Comparison of ENCODE assay signal across 20 cellular contexts in the genomic region with DNA sequence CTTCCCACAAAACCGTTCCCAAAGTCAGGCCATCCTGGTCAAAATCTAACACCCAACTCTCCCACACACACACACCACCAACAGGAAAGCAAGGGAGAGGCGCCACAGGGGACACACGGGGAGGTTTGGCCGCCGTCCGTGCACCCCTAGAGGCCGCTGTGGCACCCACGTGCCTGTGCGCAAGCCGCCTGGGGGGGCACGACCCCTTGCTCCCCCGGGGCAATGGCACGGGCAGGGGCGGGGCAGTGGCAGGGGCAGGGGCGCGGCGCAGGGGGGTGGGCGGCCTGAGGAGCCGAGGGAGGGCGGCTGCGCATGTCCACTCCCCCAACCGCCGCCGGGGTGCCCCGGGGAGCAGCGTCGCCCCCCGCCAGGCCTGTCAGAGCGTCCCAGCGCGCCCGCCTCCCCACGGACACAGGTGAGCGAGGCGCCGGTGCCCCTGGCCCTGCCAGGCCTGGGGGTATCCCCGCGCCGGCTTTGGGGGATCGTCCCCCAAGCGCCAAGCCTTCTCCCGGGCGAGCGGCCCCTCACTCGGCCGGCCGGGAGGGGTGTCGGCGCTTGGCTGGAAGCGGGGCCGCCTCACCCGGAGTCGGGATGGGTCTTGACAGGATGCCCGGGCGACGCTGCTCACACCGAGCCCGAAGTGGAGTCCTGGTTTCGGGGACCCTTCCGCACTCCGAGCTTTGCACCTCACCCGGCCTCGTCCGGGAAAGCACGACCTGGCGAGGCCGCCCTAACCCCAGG. TPM values are rescaled to one million over a fixed set of nuclear protein-coding genes. Genes with fewer than 3 reads are reported as not detected.
DNase-seq lines count a peak whose midpoint lies in the region; ATAC-seq, FAIRE-seq and TF ChIP-seq lines count a peak whose summit lies in the region.
"Had no signal": no experiment of that assay in that cellular context is flagged by ENCODE, and none has a peak within 500 bp of the region (broad histone marks: within the 10 kb centered on the region; RNA-seq: fewer than 3 reads in every experiment).

Gene ERAS (plus strand): TSS at position 379 of the 741 bp plus-strand sequence. CDS start 2,611 bp downstream, outside the sequence.

- no peak within 1 kb of the TSS for H3K27ac ChIP-seq in H1 (ENCODE audit: low read depth, low read length)
- H3K27ac ChIP-seq in adrenal gland = no peak within 1 kb of the TSS
- H3K27ac ChIP-seq: coronary artery, esophagus squamous epithelium, HL-60, upper lobe of right lung had no signal

- no peak within 1 kb of the TSS for H3K4me3 Mint-ChIP-seq in activated CD8-positive, alpha-beta memory T cell treated with anti-CD3 and anti-CD28 coated beads, Interleukin-2, amount 10 ng/mL, durations not matched to agents 7 days and 5 days
- H3K4me3 Mint-ChIP-seq in stimulated activated memory B cell treated with anti-CD40 and anti-IgM and Interleukin-4, amounts not matched to agents 10 μg/mL and 1 μg/mL and 100 μg/mL, for 72 hours = peak within 1 kb of the TSS; percentile 72

- no peak for DNase-seq in activated CD8-positive, alpha-beta memory T cell treated with anti-CD3 and anti-CD28 coated beads, Interleukin-2, amount 10 ng/mL, durations not matched to agents 7 days and 5 days
- DNase-seq in activated CD8-positive, alpha-beta memory T cell treated with anti-CD3 and anti-CD28 coated beads, Interleukin-2, amount 50 U/mL, for 48 hours = no peak
- DNase-seq in Kasumi-1 (lab: John Stamatoyannopoulos, UW) (peak; percentile 33 to 58), H1 (ENCODE audit: low read depth in 1 of 2, low spot score in 2 of 2) (no peak), DMS153 (lab: John Stamatoyannopoulos, UW) (no peak), adrenal gland (no peak), NCI-H2171 (lab: John Stamatoyannopoulos, UW) (no peak)
- DNase-seq: ACHN; esophagus squamous epithelium; GOT3; mesendoderm; MG63; NCI-H226; stimulated activated CD4-positive, alpha-beta T cell treated with anti-CD3 and anti-CD28 coated beads, Interleukin-12 subunit alpha, Interleukin-12 subunit beta, amount 100 ng/mL, for 4 hours; upper lobe of right lung had no signal

- no peak for FAIRE-seq in H1 (lab: Jason Lieb, UNC)
- FAIRE-seq: GM12892 had no signal

- no peak within 1 kb of the TSS for H2AFZ ChIP-seq in H1 (ENCODE audit: low read length)

- H3K4me1 Mint-ChIP-seq in activated CD8-positive, alpha-beta memory T cell treated with anti-CD3 and anti-CD28 coated beads, Interleukin-2, amount 10 ng/mL, durations not matched to agents 7 days and 5 days = peaks cover 7% of the 10 kb centered on the region
- peaks cover 10% of the 10 kb centered on the region for H3K4me1 Mint-ChIP-seq in stimulated activated memory B cell treated with anti-CD40 and anti-IgM and Interleukin-4, amounts not matched to agents 10 μg/mL and 1 μg/mL and 100 μg/mL, for 72 hours

- no peak within 1 kb of the TSS for H3K14ac ChIP-seq in H1 (ENCODE audit: insufficient read length)

- H2BK20ac ChIP-seq in H1 (ENCODE audit: low read length) = no peak within 1 kb of the TSS

- POLR2A ChIA-PET in H1 (lab: Charles Lee; ENCODE audit: partially characterized antibody) = interaction anchor here (0.6 to 1.8 kb wide), 6 partner anchors 10 to 246 kb away, joined by 3 to 8 read pairs (median 4); partner anchors contain the start of gene SLC35A2

- H3K4ac ChIP-seq in H1 (replicated peaks; ENCODE audit: insufficient read length, low read depth, low read length) = no peak within 1 kb of the TSS

- peak within 1 kb of the TSS; percentile 14 to 54 (median 18); a peak in 6 of 8 replicates for H3K4me3 ChIP-seq in H1 (ENCODE audit: extremely low read depth in 1 of 4, insufficient read depth in 2 of 4, low read depth in 3 of 4, low read length in 4 of 4)
- no peak within 1 kb of the TSS for H3K4me3 ChIP-seq in adrenal gland
- H3K4me3 ChIP-seq: coronary artery, esophagus squamous epithelium, MG63, upper lobe of right lung had no signal

- no peak within 1 kb of the TSS for H3K9ac ChIP-seq in H1 (replicated peaks in 1 of 4; ENCODE audit: extremely low read depth in 1 of 4, low read depth in 3 of 4, low read length in 3 of 4)

- peak within 1 kb of the TSS; percentile 58 to 64 for H3K4me2 ChIP-seq in H1 (ENCODE audit: insufficient read depth in 1 of 2, low read depth in 2 of 2, low read length in 2 of 2)

- H3K27me3 ChIP-seq in H1 (replicated peaks in 1 of 4; ENCODE audit: control insufficient read depth in 3 of 4, extremely low read depth in 1 of 4, insufficient read depth in 3 of 4, low read length in 3 of 4) (peaks cover 0 to 19% (median 11%) of the 10 kb centered on the region in 4 experiments; a peak in 5 of 7 replicates), adrenal gland (peaks cover 25% of the 10 kb centered on the region)
- H3K27me3 ChIP-seq: MG63, upper lobe of right lung had no signal

- H2BK15ac ChIP-seq in H1 (ENCODE audit: low read length) = no peak within 1 kb of the TSS

- H2BK5ac ChIP-seq in H1 (ENCODE audit: low read depth, low read length) = no peak within 1 kb of the TSS

- H3K36me3 ChIP-seq in H1 (ENCODE audit: control insufficient read depth in 2 of 4, insufficient read depth in 4 of 4, low read length in 3 of 4) = peaks cover 0 to 13% (median 3%) of the 10 kb centered on the region in 4 experiments; a peak in 4 of 8 replicates
- H3K36me3 ChIP-seq in adrenal gland (replicated peaks in 1 of 2) = peaks cover 0 to 3% of the 10 kb centered on the region in 2 donors
- H3K36me3 ChIP-seq: MG63, upper lobe of right lung had no signal

- peaks cover 6% of the 10 kb centered on the region for H3K36me3 Mint-ChIP-seq in activated CD8-positive, alpha-beta memory T cell treated with anti-CD3 and anti-CD28 coated beads, Interleukin-2, amount 10 ng/mL, durations not matched to agents 7 days and 5 days
- peaks cover 43% of the 10 kb centered on the region for H3K36me3 Mint-ChIP-seq in stimulated activated memory B cell treated with anti-CD40 and anti-IgM and Interleukin-4, amounts not matched to agents 10 μg/mL and 1 μg/mL and 100 μg/mL, for 72 hours

- CTCF ChIA-PET in activated CD8-positive, alpha-beta memory T cell treated with anti-CD3 and anti-CD28 coated beads, Interleukin-2, amount 10 ng/mL, durations not matched to agents 7 days and 5 days (lab: Charles Lee) = no interaction called here
- CTCF ChIA-PET in H1 (lab: Charles Lee; ENCODE audit: partially characterized antibody) = interaction anchor here (1.3 kb wide), 1 partner anchor 10 kb away, joined by 4 read pairs; no protein-coding TSS in a partner anchor

- H3K23ac ChIP-seq in H1 (ENCODE audit: insufficient read length) = no peak within 1 kb of the TSS

- no peak for TF ChIP-seq POLR2A in H1 (IDR thresholded peaks at IDR 0.05; ENCODE audit: control extremely low read depth in 1 of 2, low read depth in 2 of 2, low read length in 2 of 2)
- TF ChIP-seq POLR2A in adrenal gland (IDR thresholded peaks at IDR 0.05) = no peak

- H4K20me1 ChIP-seq in H1 (replicated peaks in 1 of 2; ENCODE audit: control insufficient read depth in 1 of 2, insufficient read depth in 2 of 2, low read length in 2 of 2) = no peaks in the 10 kb centered on the region

- no peaks in the 10 kb centered on the region for H3K79me2 ChIP-seq in H1 (ENCODE audit: control insufficient read depth in 1 of 2, insufficient read depth in 2 of 2, low read length in 2 of 2)

- no peak within 1 kb of the TSS for H4K5ac ChIP-seq in H1 (ENCODE audit: insufficient read length, low read depth, low read length)

- WGBS in H1 (ENCODE audit: extremely low coverage in 1 of 2, insufficient coverage in 1 of 2, insufficient read length in 1 of 2, insufficient replicate concordance in 2 of 2, low coverage in 1 of 2, low lambda C conversion rate in 2 of 2, missing lambda C conversion rate in 1 of 2), 2 experiments = 71% methylated on average over 3 of the region's 67 CpGs; no CpG with 5 or more reads in 1 of the 2 experiments
- WGBS in adrenal gland, 4 donors = 36 to 100% (median 64%) methylated on average over 1 to 61 of the region's 67 CpGs

- H3K27me3 Mint-ChIP-seq in activated CD8-positive, alpha-beta memory T cell treated with anti-CD3 and anti-CD28 coated beads, Interleukin-2, amount 10 ng/mL, durations not matched to agents 7 days and 5 days = peaks cover 32% of the 10 kb centered on the region
- H3K27me3 Mint-ChIP-seq in stimulated activated memory B cell treated with anti-CD40 and anti-IgM and Interleukin-4, amounts not matched to agents 10 μg/mL and 1 μg/mL and 100 μg/mL, for 72 hours = peaks cover 20% of the 10 kb centered on the region

- peak; percentile 51 for ATAC-seq in activated CD8-positive, alpha-beta memory T cell treated with anti-CD3 and anti-CD28 coated beads, Interleukin-2, amount 10 ng/mL, durations not matched to agents 7 days and 5 days
- ATAC-seq in stimulated activated memory B cell treated with anti-CD40 and anti-IgM and Interleukin-4, amounts not matched to agents 10 μg/mL and 1 μg/mL and 100 μg/mL, for 72 hours = no peak
- ATAC-seq: upper lobe of right lung had no signal

- no peak within 1 kb of the TSS for H2AK5ac ChIP-seq in H1 (ENCODE audit: low read depth, low read length)

- H4K91ac ChIP-seq in H1 (replicated peaks; ENCODE audit: insufficient read length, low read length) = no peak within 1 kb of the TSS

- no peak for TF ChIP-seq RAD21 in H1 (IDR thresholded peaks at IDR 0.05 in 1 of 2, conservative IDR thresholded peaks at IDR 0.05 in 1 of 2; ENCODE audit: low read depth in 2 of 2, low read length in 2 of 2)

- peaks cover under 1% of the 10 kb centered on the region; the same call in 1 of the 2 replicates for H3K23me2 ChIP-seq in H1 (ENCODE audit: low read depth, low read length)

- no peak within 1 kb of the TSS for H3K18ac ChIP-seq in H1 (ENCODE audit: extremely low read depth, low read length)

- no peaks in the 10 kb centered on the region for H3K79me1 ChIP-seq in H1 (ENCODE audit: low read depth, low read length)

- TF ChIP-seq EP300 in H1 (IDR thresholded peaks at IDR 0.05; ENCODE audit: borderline replicate concordance in 1 of 2, low read depth in 2 of 2, low read length in 2 of 2) = no peak

- no peaks in the 10 kb centered on the region; a peak in 1 of 4 replicates for H3K9me3 ChIP-seq in H1 (ENCODE audit: insufficient read depth in 2 of 2, low read depth in 1 of 2, low read length in 1 of 2)
- no peaks in the 10 kb centered on the region for H3K9me3 ChIP-seq in adrenal gland (replicated peaks in 1 of 3)
- H3K9me3 ChIP-seq: MG63, upper lobe of right lung had no signal

- peak within 1 kb of the TSS; percentile 85 for H4K8ac ChIP-seq in H1 (ENCODE audit: extremely low read depth, insufficient read depth, low read length)

- intact Hi-C loops in adrenal gland (cut with DNase I) = no loop called here

- no peak within 1 kb of the TSS for H3K27ac Mint-ChIP-seq in activated CD8-positive, alpha-beta memory T cell treated with anti-CD3 and anti-CD28 coated beads, Interleukin-2, amount 10 ng/mL, durations not matched to agents 7 days and 5 days
- no peak within 1 kb of the TSS for H3K27ac Mint-ChIP-seq in stimulated activated memory B cell treated with anti-CD40 and anti-IgM and Interleukin-4, amounts not matched to agents 10 μg/mL and 1 μg/mL and 100 μg/mL, for 72 hours

- no peak within 1 kb of the TSS for H2BK12ac ChIP-seq in H1 (ENCODE audit: low read depth, low read length)

- no peaks in the 10 kb centered on the region for H3K9me3 Mint-ChIP-seq in activated CD8-positive, alpha-beta memory T cell treated with anti-CD3 and anti-CD28 coated beads, Interleukin-2, amount 10 ng/mL, durations not matched to agents 7 days and 5 days (ENCODE audit: low read depth)
- no peaks in the 10 kb centered on the region for H3K9me3 Mint-ChIP-seq in stimulated activated memory B cell treated with anti-CD40 and anti-IgM and Interleukin-4, amounts not matched to agents 10 μg/mL and 1 μg/mL and 100 μg/mL, for 72 hours

- no peak within 1 kb of the TSS for H3K56ac ChIP-seq in H1 (replicated peaks; ENCODE audit: insufficient read length, low read depth, low read length)

- H3K4me1 ChIP-seq in H1 (replicated peaks in 1 of 4; ENCODE audit: control insufficient read depth in 3 of 4, insufficient read depth in 4 of 4, low read length in 3 of 4) (peaks cover 0 to 3% (median 0%) of the 10 kb centered on the region in 4 experiments; a peak in 2 of 7 replicates), adrenal gland (replicated peaks in 1 of 2) (no peaks in the 10 kb centered on the region)
- H3K4me1 ChIP-seq: upper lobe of right lung had no signal

- H2BK120ac ChIP-seq in H1 (replicated peaks; ENCODE audit: low read depth, low read length) = no peak within 1 kb of the TSS

- peak in 2 of 3 experiments; percentile 14 to 20; a peak in 1 of 4 replicates for TF ChIP-seq CTCF in H1 (IDR thresholded peaks at IDR 0.05; ENCODE audit: control extremely low read depth in 1 of 3, insufficient read depth in 1 of 3, low read depth in 1 of 3, low read length in 3 of 3)
- TF ChIP-seq CTCF in adrenal gland (IDR thresholded peaks at IDR 0.05) = no peak

RNA-seq across cellular contexts. Expression of gene ERAS, which starts in this region (rescaled TPM):
- total RNA-seq in activated CD8-positive, alpha-beta memory T cell treated with anti-CD3 and anti-CD28 coated beads, Interleukin-2, amount 10 ng/mL, durations not matched to agents 7 days and 5 days = not detected
- total RNA-seq in H1 (2021; fragmentation: NEBNext Ultra II Directional; extraction: Animal tissue kit (Norgen Biotek cat#: 25700)) = not detected in 2 replicates
- polyA plus RNA-seq in H1 (2011; rRNA removed) = 0.70 and 0.99 TPM in 2 replicates
- polyA plus RNA-seq in H1 (2011; cell fraction: cytosol; rRNA removed) = 0.66 TPM
- polyA plus RNA-seq in H1 (2011; cell fraction: nucleus; rRNA removed) = 1.0 TPM
- 0.29 to 0.82 TPM (median 0.43 TPM) in 3 of 4 replicates, not detected in the other for polyA plus RNA-seq in H1 (2012, experiment 1 of 2)
- polyA plus RNA-seq in H1 (2012, experiment 2 of 2) = 0.28 TPM
- 0.08 TPM for polyA plus RNA-seq in H1 (2013, experiment 1 of 2)
- not detected for polyA plus RNA-seq in H1 (2013, experiment 2 of 2)
- polyA minus RNA-seq in H1 (2011; rRNA and poly(A)+ RNA removed) = not detected in 2 replicates
- polyA minus RNA-seq in H1 (2011; cell fraction: cytosol; rRNA and poly(A)+ RNA removed) = not detected
- polyA minus RNA-seq in H1 (2011; cell fraction: nucleus; rRNA and poly(A)+ RNA removed) = not detected
- total RNA-seq in adrenal gland = not detected
- under 1 TPM in 1 of 3 donors, not detected in 2; 0.20 TPM for polyA plus RNA-seq in adrenal gland
- total RNA-seq: esophagus squamous epithelium, osteocyte, upper lobe of right lung had no signal

Comparison
In these comparisons a context has a peak if more than half of its experiments do, and no peak if none do; other contexts are left out.
1. Peak in ATAC-seq in activated CD8-positive, alpha-beta memory T cell treated with anti-CD3 and anti-CD28 coated beads, Interleukin-2, amount 10 ng/mL, durations not matched to agents 7 days and 5 days; RNA of the gene not detected or under 1 TPM.
2. DNase-seq: peak in Kasumi-1 (2 of 2); none in activated CD8-positive, alpha-beta memory T cell treated with anti-CD3 and anti-CD28 coated beads, Interleukin-2, amount 10 ng/mL, durations not matched to agents 7 days and 5 days (single experiment), activated CD8-positive, alpha-beta memory T cell treated with anti-CD3 and anti-CD28 coated beads, Interleukin-2, amount 50 U/mL, for 48 hours (single experiment), H1 (0 of 2), DMS153 (single experiment), adrenal gland (0 of 7) and NCI-H2171 (single experiment).
3. H3K4me3 ChIP-seq: peak in H1 (4 of 4); none in adrenal gland (0 of 4).
4. CTCF ChIP-seq: peak in H1 (2 of 3); none in adrenal gland (0 of 6).